Comparison of ENCODE assay signal across 23 cellular contexts in the genomic region with DNA sequence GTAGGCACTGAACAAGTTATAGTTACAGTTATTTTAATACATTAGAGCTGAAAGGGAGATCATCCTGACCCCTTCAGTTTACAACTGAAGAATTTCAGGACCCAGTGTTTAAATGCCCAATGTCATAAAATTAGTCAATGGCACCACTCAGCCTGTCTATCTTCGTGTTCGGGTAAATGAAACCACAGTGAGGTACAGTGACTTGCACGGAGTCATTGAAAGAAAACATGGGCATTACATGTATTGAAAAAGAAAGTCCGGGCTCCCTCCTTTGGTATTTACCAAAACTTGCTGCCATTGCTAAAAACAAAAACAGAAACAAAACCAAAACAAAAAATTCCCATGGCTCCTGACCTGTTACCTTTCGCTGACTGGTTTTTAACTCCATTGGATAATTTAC.
"Had no signal": no experiment of that assay in that cellular context is flagged by ENCODE, and none has a peak within 500 bp of the region (broad histone marks: within the 10 kb centered on the region; RNA-seq: fewer than 3 reads in every experiment).

No MANE protein-coding gene starts in this region.

- DNase-seq: dermis blood vessel endothelial cell; dorsolateral prefrontal cortex; effector CD4-positive, alpha-beta T cell; effector memory CD4-positive, alpha-beta T cell; foreskin keratinocyte; heart left ventricle; hypothalamus; immature natural killer cell; islet precursor cell; left cardiac atrium; left lung; left ventricle myocardium superior; lower lobe of right lung; mesenchymal stem cell; naive B cell; naive thymus-derived CD8-positive, alpha-beta T cell had no signal

- H3K27me3 ChIP-seq: esophagus muscularis mucosa, foreskin keratinocyte, gastroesophageal sphincter, hepatocyte, left lung had no signal

- FAIRE-seq: frontal cortex had no signal

- H3K4me1 ChIP-seq: esophagus muscularis mucosa, foreskin keratinocyte, gastroesophageal sphincter, heart left ventricle, left lung, lower lobe of right lung had no signal

- H2AFZ ChIP-seq: hepatocyte had no signal

- H3K9me3 ChIP-seq: esophagus muscularis mucosa, gastroesophageal sphincter, heart left ventricle, left lung, lower lobe of right lung, mucosa of descending colon had no signal

- H3K4me3 ChIP-seq: coronary artery, dorsolateral prefrontal cortex, esophagus muscularis mucosa, gastroesophageal sphincter, heart left ventricle, hepatocyte, left lung, lower lobe of right lung, mucosa of descending colon had no signal

- ATAC-seq: foreskin keratinocyte; gastroesophageal sphincter; heart left ventricle; left cardiac atrium; left lung; left ventricle myocardium superior; lower lobe of right lung; mucosa of descending colon; naive thymus-derived CD8-positive, alpha-beta T cell had no signal

- H3K27ac ChIP-seq: coronary artery, dorsolateral prefrontal cortex, esophagus muscularis mucosa, foreskin keratinocyte, gastroesophageal sphincter, heart left ventricle, hepatocyte, left lung, lower lobe of right lung had no signal

- H3K36me3 ChIP-seq: esophagus muscularis mucosa, gastroesophageal sphincter, heart left ventricle, left lung, lower lobe of right lung had no signal

- H3K4me3 Mint-ChIP-seq: immature natural killer cell; mesothelial cell of epicardium; naive B cell; naive thymus-derived CD8-positive, alpha-beta T cell had no signal

- H3K79me2 ChIP-seq: hepatocyte had no signal

- H3K36me3 Mint-ChIP-seq: mesothelial cell of epicardium; naive B cell; naive thymus-derived CD8-positive, alpha-beta T cell had no signal

- H3K9me3 Mint-ChIP-seq: immature natural killer cell; mesothelial cell of epicardium; naive thymus-derived CD8-positive, alpha-beta T cell had no signal

- H3K27ac Mint-ChIP-seq: immature natural killer cell; mesothelial cell of epicardium; naive B cell; naive thymus-derived CD8-positive, alpha-beta T cell had no signal

- H3K4me1 Mint-ChIP-seq: naive B cell; naive thymus-derived CD8-positive, alpha-beta T cell had no signal

- H3K4me2 ChIP-seq: hepatocyte had no signal
